11 cellular contexts compared by ENCODE assay signal in genomic region chr10:5443429-5443828, GRCh38.
DNase-seq lines count a peak whose midpoint lies in the region; ATAC-seq lines count a peak whose summit lies in the region.
"Had no signal": no experiment of that assay in that cellular context is flagged by ENCODE, and none has a peak within 500 bp of the region (broad histone marks: within the 10 kb centered on the region; RNA-seq: fewer than 3 reads in every experiment).

No MANE protein-coding gene starts in this region.

- ATAC-seq in activated CD4-positive, CD25-positive, alpha-beta regulatory T cell treated with anti-CD3 and anti-CD28 coated beads, Interleukin-2, amount 50 U/mL, for 24 hours = peak; percentile 44 to 58
- ATAC-seq in GM21576 (IDR thresholded peaks at IDR 0.05; ENCODE audit: unreplicated experiment) (peak; percentile 67), HG03280 (IDR thresholded peaks at IDR 0.05; ENCODE audit: unreplicated experiment) (peak; percentile 70)
- ATAC-seq: lower lobe of right lung, WTC11 had no signal

- no peaks in the 10 kb centered on the region for H3K27me3 ChIP-seq in mucosa of rectum (ENCODE audit: control insufficient read depth in 2 of 2, insufficient read depth in 2 of 2, low read length in 2 of 2)

- no peaks in the 10 kb centered on the region for H3K9me3 ChIP-seq in mucosa of rectum (ENCODE audit: control insufficient read depth in 2 of 2, low read length in 2 of 2)
- H3K9me3 ChIP-seq: lower lobe of right lung had no signal

- H3K4me3 ChIP-seq in mucosa of rectum (ENCODE audit: low read length in 2 of 2) = no peak overlapping the region
- H3K4me3 ChIP-seq: lower lobe of right lung had no signal

- peaks cover 10 to 30% of the 10 kb centered on the region in 2 donors for H3K4me1 ChIP-seq in mucosa of rectum (ENCODE audit: control insufficient read depth in 2 of 2, insufficient read depth in 2 of 2, low read length in 2 of 2)

- peak overlapping the region; percentile 79 to 85 for H3K27ac ChIP-seq in mucosa of rectum (ENCODE audit: low read depth in 2 of 2, low read length in 2 of 2)
- H3K27ac ChIP-seq: lower lobe of right lung had no signal

- H3K9ac ChIP-seq in mucosa of rectum (ENCODE audit: low read depth in 1 of 2, low read length in 2 of 2) = peak overlapping the region in 1 of 2 donors; percentile 3

- H3K36me3 ChIP-seq in mucosa of rectum (ENCODE audit: control insufficient read depth in 2 of 2, insufficient read depth in 2 of 2, low read length in 2 of 2) = no peaks in the 10 kb centered on the region
- H3K36me3 ChIP-seq: lower lobe of right lung had no signal

- DNase-seq in activated CD4-positive, CD25-positive, alpha-beta regulatory T cell treated with anti-CD3 and anti-CD28 coated beads, Interleukin-2, amount 50 U/mL, for 72 hours = no peak
- no peak for DNase-seq in NCI-H226
- DNase-seq in iPS-NIHi11 (ENCODE audit: low spot score) = no peak
- DNase-seq in hippocampal formation (lab: John Stamatoyannopoulos, UW) = no peak
- DNase-seq: lower lobe of right lung, NCI-H69 had no signal
